ENCODE assay signal across 8 cellular contexts in genomic region chrX:154490414-154491083, GRCh38. TPM values are rescaled to one million over a fixed set of nuclear protein-coding genes. Genes with fewer than 3 reads are reported as not detected.
DNase-seq lines count a peak whose midpoint lies in the region; ATAC-seq and TF ChIP-seq lines count a peak whose summit lies in the region.

Gene SLC10A3 (minus strand): TSS chrX:154490629. CDS start chrX:154488940, 1,689 bp downstream.

- H3K9ac ChIP-seq in parathyroid adenoma = no peak within 1 kb of the TSS

- 0 to 29% (median 0%) methylated on average over 29 to 63 of the region's 71 CpGs for WGBS in adipose tissue, 3 donors

- H3K27ac ChIP-seq in adipose tissue (ENCODE audit: low read depth, low read length) (peak within 1 kb of the TSS; percentile 66), parathyroid adenoma (peak within 1 kb of the TSS; percentile 86), tibial artery (peak within 1 kb of the TSS; percentile 93 to 94)

- H3K27me3 ChIP-seq in parathyroid adenoma (ENCODE audit: control insufficient read depth, insufficient read depth, low read length) (no peaks in the 10 kb centered on the region), tibial artery (no peaks in the 10 kb centered on the region)

- no peaks in the 10 kb centered on the region for H3K79me2 ChIP-seq in parathyroid adenoma

- no peaks in the 10 kb centered on the region for H3K36me3 Mint-ChIP-seq in T-cell

- peaks cover 0 to 4% of the 10 kb centered on the region in 2 donors for H3K27me3 Mint-ChIP-seq in T-cell

- peak within 1 kb of the TSS; percentile 92 for H3K27ac Mint-ChIP-seq in T-cell

- peak within 1 kb of the TSS; percentile 85 to 87 (median 86) for H3K4me3 Mint-ChIP-seq in T-cell

- peak within 1 kb of the TSS; percentile 77 for H2AFZ ChIP-seq in parathyroid adenoma

- POLR2A ChIA-PET in T-cell (lab: Charles Lee) = interaction anchor here (0.5 to 1.1 kb wide), 6 partner anchors 10 to 522 kb away, joined by 3 to 5 read pairs (median 3); partner anchors contain the start of gene FAM3A (in 1 of the 2)

- no peaks in the 10 kb centered on the region for H3K4me1 ChIP-seq in parathyroid adenoma
- H3K4me1 ChIP-seq in tibial artery = peaks cover 0 to 31% (median 18%) of the 10 kb centered on the region in 4 donors

- H3K36me3 ChIP-seq in parathyroid adenoma (ENCODE audit: control insufficient read depth, insufficient read depth, low read length) (no peaks in the 10 kb centered on the region), tibial artery (no peaks in the 10 kb centered on the region)

- DNase-seq in GM13976 (ENCODE audit: low spot score) = peak; percentile 93
- peak; percentile 93 for DNase-seq in NCI-H146 (lab: John Stamatoyannopoulos, UW)
- DNase-seq in T-cell = peak; percentile 67 to 86 (median 76)
- peak; percentile 97 for DNase-seq in cardiac septum (ENCODE audit: low spot score)
- DNase-seq in tibial artery = peak; percentile 90 to 96

- peak within 1 kb of the TSS; percentile 81 for H3K4me2 ChIP-seq in parathyroid adenoma (ENCODE audit: low read length)

- intact Hi-C loops in cardiac septum (cut with DNase I) = no loop called here
- intact Hi-C loops in tibial artery (cut with DNase I; ENCODE audit: low total_unique reads) = no loop called here

- in situ Hi-C loops in GM13976 (cut with MboI; ENCODE audit: low sequenced_read_pairs, unreplicated experiment) = no loop called here

- TF ChIP-seq CTCF in GM13976 (IDR thresholded peaks at IDR 0.05; ENCODE audit: borderline replicate concordance, control extremely low read depth, extremely low read depth, insufficient read depth, missing control alignments) = no peak
- no peak for TF ChIP-seq CTCF in parathyroid adenoma (IDR thresholded peaks at IDR 0.05)
- TF ChIP-seq CTCF in tibial artery (IDR thresholded peaks at IDR 0.05) = no peak

- no peaks in the 10 kb centered on the region for H3K9me3 ChIP-seq in parathyroid adenoma (ENCODE audit: control insufficient read depth, low read length)
- H3K9me3 ChIP-seq in tibial artery = no peaks in the 10 kb centered on the region

- H3K9me3 Mint-ChIP-seq in T-cell = no peaks in the 10 kb centered on the region

- CTCF ChIA-PET in T-cell (lab: Charles Lee) = interaction anchor here in 1 of 2 donors (1.0 kb wide), 1 partner anchor 9 kb away, joined by 5 read pairs; no protein-coding TSS in a partner anchor

- H3K4me3 ChIP-seq in parathyroid adenoma (ENCODE audit: low read depth, low read length) = peak within 1 kb of the TSS; percentile 61
- H3K4me3 ChIP-seq in tibial artery = peak within 1 kb of the TSS; percentile 77 to 81

- H3K4me1 Mint-ChIP-seq in T-cell = peaks cover 15 to 25% (median 20%) of the 10 kb centered on the region in 3 donors

- ATAC-seq in HG02870 (IDR thresholded peaks at IDR 0.05; ENCODE audit: unreplicated experiment) (peak; percentile 67), T-cell (replicated peaks in 1 of 4) (peak; percentile 77 to 88 (median 82))

RNA-seq across cellular contexts. Expression of gene SLC10A3, which starts in this region (rescaled TPM):
- total RNA-seq in T-cell (10 to 100 TPM; 15.6 to 31.3 (median 25.9) TPM), cardiac septum (13.8 TPM)
- polyA plus RNA-seq in adipose tissue = 10 to 100 TPM; 19.4 to 26.7 (median 25.0) TPM

Comparison
In these comparisons a context has a peak if more than half of its experiments do, and no peak if none do; other contexts are left out.
1. Peak in every context shown above with its lines: DNase-seq, ATAC-seq, H3K4me3 ChIP-seq and H3K27ac ChIP-seq.